ENCODE assay signal across 9 cellular contexts in genomic region chr16:17364319-17365210, GRCh38.
DNase-seq lines count a peak whose midpoint lies in the region; ATAC-seq and TF ChIP-seq lines count a peak whose summit lies in the region.
"Had no signal": no experiment of that assay in that cellular context is flagged by ENCODE, and none has a peak within 500 bp of the region (broad histone marks: within the 10 kb centered on the region; RNA-seq: fewer than 3 reads in every experiment).

No MANE protein-coding gene starts in this region.

- CTCF ChIA-PET in activated CD8-positive, alpha-beta T cell treated with anti-CD3 and anti-CD28 coated beads for 36 hours (lab: Charles Lee) = interaction anchor here (1.1 to 2.2 kb wide), 3 partner anchors 17 to 54 kb away, joined by 3 to 7 read pairs (median 3); no protein-coding TSS in a partner anchor

- H3K9me3 ChIP-seq in testis = no peaks in the 10 kb centered on the region

- peak overlapping the region; percentile 34 to 82 for H3K27ac ChIP-seq in testis
- H3K27ac ChIP-seq: C4-2B had no signal

- peaks cover 9% of the 10 kb centered on the region for H3K36me3 Mint-ChIP-seq in activated CD8-positive, alpha-beta T cell treated with anti-CD3 and anti-CD28 coated beads for 36 hours (ENCODE audit: low read depth)
- no peaks in the 10 kb centered on the region for H3K36me3 Mint-ChIP-seq in glutamatergic neuron (ENCODE audit: unreplicated experiment)

- WGBS in testis, 2 donors = 59 to 66% methylated on average over 18 of the region's 18 CpGs

- no peak for TF ChIP-seq CTCF in activated CD8-positive, alpha-beta T cell treated with anti-CD3 and anti-CD28 coated beads for 36 hours (IDR thresholded peaks at IDR 0.05)
- TF ChIP-seq CTCF in foreskin fibroblast (IDR thresholded peaks at IDR 0.05; ENCODE audit: low read depth, low read length) (no peak), testis (IDR thresholded peaks at IDR 0.05) (no peak), glutamatergic neuron (IDR thresholded peaks at IDR 0.05; ENCODE audit: partially characterized antibody, unreplicated experiment) (no peak)

- no peaks in the 10 kb centered on the region for H3K36me3 ChIP-seq in testis (ENCODE audit: low read depth, missing control alignments)

- H3K4me1 Mint-ChIP-seq in activated CD8-positive, alpha-beta T cell treated with anti-CD3 and anti-CD28 coated beads for 36 hours (ENCODE audit: low read depth) = peaks cover 90% of the 10 kb centered on the region
- peaks cover 22% of the 10 kb centered on the region for H3K4me1 Mint-ChIP-seq in glutamatergic neuron (ENCODE audit: low read depth, unreplicated experiment)

- H3K27me3 ChIP-seq in testis = no peaks in the 10 kb centered on the region

- H3K9me3 Mint-ChIP-seq in activated CD8-positive, alpha-beta T cell treated with anti-CD3 and anti-CD28 coated beads for 36 hours = peaks cover 4% of the 10 kb centered on the region
- H3K9me3 Mint-ChIP-seq in glutamatergic neuron (ENCODE audit: unreplicated experiment) = peaks cover 2% of the 10 kb centered on the region

- peak; percentile 67 for ATAC-seq in activated CD8-positive, alpha-beta T cell treated with anti-CD3 and anti-CD28 coated beads for 36 hours

- H3K4me1 ChIP-seq in testis = peaks cover 29% of the 10 kb centered on the region

- H3K27me3 Mint-ChIP-seq in activated CD8-positive, alpha-beta T cell treated with anti-CD3 and anti-CD28 coated beads for 36 hours = no peaks in the 10 kb centered on the region
- no peaks in the 10 kb centered on the region for H3K27me3 Mint-ChIP-seq in glutamatergic neuron (ENCODE audit: unreplicated experiment)

- DNase-seq in activated T-cell treated with anti-CD3 and anti-CD28 coated beads for 4 hours = peak; percentile 26
- DNase-seq in activated T-cell treated with anti-CD3 and anti-CD28 coated beads, Interleukin-2, amount 50 U/mL, for 1 hour = no peak
- peak; percentile 73 for DNase-seq in activated CD8-positive, alpha-beta T cell treated with anti-CD3 and anti-CD28 coated beads for 36 hours
- peak; percentile 74 to 90 for DNase-seq in foreskin fibroblast
- no peak for DNase-seq in testis
- no peak for DNase-seq in medulla oblongata (ENCODE audit: extremely low spot score)
- no peak for DNase-seq in glutamatergic neuron
- DNase-seq in occipital lobe (lab: John Stamatoyannopoulos, UW) = no peak

- intact Hi-C loops in activated CD8-positive, alpha-beta T cell treated with anti-CD3 and anti-CD28 coated beads for 36 hours (cut with micrococcal nuclease) = loop anchor here (10.0 kb wide), 1 partner anchor 100 kb away; no protein-coding TSS in a partner anchor
- intact Hi-C loops in testis (cut with DNase I; ENCODE audit: low total_unique reads) = no loop called here

- POLR2A ChIA-PET in activated CD8-positive, alpha-beta T cell treated with anti-CD3 and anti-CD28 coated beads for 36 hours (lab: Charles Lee) = interaction anchor here (0.9 kb wide), 1 partner anchor 51 kb away, joined by 3 read pairs; no protein-coding TSS in a partner anchor

- peak overlapping the region; percentile 51 for H3K4me3 Mint-ChIP-seq in activated CD8-positive, alpha-beta T cell treated with anti-CD3 and anti-CD28 coated beads for 36 hours
- no peak overlapping the region for H3K4me3 Mint-ChIP-seq in glutamatergic neuron (ENCODE audit: unreplicated experiment)

- H3K4me3 ChIP-seq in foreskin fibroblast (ENCODE audit: low read depth in 1 of 2, low read length in 2 of 2) (no peak overlapping the region), testis (no peak overlapping the region)

- no peak for TF ChIP-seq POLR2A in testis (IDR thresholded peaks at IDR 0.05)

- H3K27ac Mint-ChIP-seq in activated CD8-positive, alpha-beta T cell treated with anti-CD3 and anti-CD28 coated beads for 36 hours = peak overlapping the region; percentile 64
- no peak overlapping the region for H3K27ac Mint-ChIP-seq in glutamatergic neuron (ENCODE audit: unreplicated experiment)

Comparison
In these comparisons a context has a peak if more than half of its experiments do, and no peak if none do; other contexts are left out.
1. DNase-seq: peak in activated T-cell treated with anti-CD3 and anti-CD28 coated beads for 4 hours (single experiment), activated CD8-positive, alpha-beta T cell treated with anti-CD3 and anti-CD28 coated beads for 36 hours (single experiment) and foreskin fibroblast (2 of 2); none in activated T-cell treated with anti-CD3 and anti-CD28 coated beads, Interleukin-2, amount 50 U/mL, for 1 hour (single experiment), testis (single experiment), medulla oblongata (single experiment), glutamatergic neuron (single experiment) and occipital lobe (single experiment).